In the genomic region with DNA sequence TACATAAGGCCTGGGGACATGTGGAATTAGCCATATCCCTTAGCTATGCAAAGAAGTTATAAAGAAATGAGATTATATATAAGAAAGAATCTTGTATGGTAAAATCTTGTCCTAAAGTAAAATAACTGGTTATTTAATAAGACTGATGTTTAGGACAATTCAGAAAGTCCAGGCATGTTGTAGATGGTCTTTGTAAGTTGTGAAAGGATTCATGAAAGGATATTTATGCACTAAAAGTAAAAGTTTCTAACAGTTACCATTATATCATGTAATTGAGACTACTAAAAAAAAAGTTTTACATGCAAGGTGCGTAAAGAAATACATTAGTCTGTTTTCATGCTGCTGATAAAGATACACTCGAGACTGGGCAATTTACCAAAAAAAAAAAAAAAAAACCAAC, we compare ENCODE assay signal across 1 cellular context.
A peak's percentile ranks its signal among the peaks of the same experiment; 100 is the strongest.
TF ChIP-seq lines count a peak whose summit lies in the region.

No MANE protein-coding gene starts in this region.

TF ChIP-seq in HEK293, 187 proteins besides CTCF, POLR2A, EP300 and RAD21 (continued from another document):
- TF ChIP-seq ZNF518A (tag by site-specific recombination; conservative IDR thresholded peaks at IDR 0.05; ENCODE audit: low read depth) (no peak; the same call in 1 of the 2 replicates), ZNF560 (tag by site-specific recombination; IDR thresholded peaks at IDR 0.05; ENCODE audit: borderline replicate concordance) (no peak), ZNF184 (tag by site-specific recombination; IDR thresholded peaks at IDR 0.05) (no peak), FEZF1 (tag by site-specific recombination; IDR thresholded peaks at IDR 0.05) (no peak), SETDB1 (IDR thresholded peaks at IDR 0.05; ENCODE audit: insufficient read length, low read length) (peak; percentile 98), ZNF513 (tag by site-specific recombination; IDR thresholded peaks at IDR 0.05) (no peak), ZNF157 (tag by site-specific recombination; IDR thresholded peaks at IDR 0.05) (no peak), ZNF701 (tag by site-specific recombination; IDR thresholded peaks at IDR 0.05) (no peak), ZNF645 (tag by site-specific recombination; IDR thresholded peaks at IDR 0.05) (no peak), ZNF624 (tag by site-specific recombination; IDR thresholded peaks at IDR 0.05) (no peak), ZNF558 (tag by site-specific recombination; IDR thresholded peaks at IDR 0.05) (no peak), ZNF404 (tag by site-specific recombination; IDR thresholded peaks at IDR 0.05) (no peak), ZNF280D (tag by site-specific recombination; IDR thresholded peaks at IDR 0.05) (0 out of 2 replicates have a peak, but pooled peaks have one; percentile 34), ZNF311 (tag by site-specific recombination; IDR thresholded peaks at IDR 0.05; ENCODE audit: borderline replicate concordance) (no peak), ZNF48 (tag by site-specific recombination; IDR thresholded peaks at IDR 0.05) (no peak), BCL11B (tag by site-specific recombination; IDR thresholded peaks at IDR 0.05; ENCODE audit: low read depth) (no peak), ZBTB11 (tag by site-specific recombination; conservative IDR thresholded peaks at IDR 0.05; ENCODE audit: low read depth) (no peak), ZNF121 (tag by site-specific recombination; IDR thresholded peaks at IDR 0.05) (no peak), ZNF76 (tag by site-specific recombination; IDR thresholded peaks at IDR 0.05; ENCODE audit: borderline replicate concordance, low read depth) (no peak), ZNF19 (tag by site-specific recombination; IDR thresholded peaks at IDR 0.05; ENCODE audit: low read depth) (no peak), ZNF777 (tag by site-specific recombination; IDR thresholded peaks at IDR 0.05; ENCODE audit: borderline replicate concordance) (no peak), ZNF549 (tag by site-specific recombination; IDR thresholded peaks at IDR 0.05) (peak; percentile 79), ZNF473 (tag by site-specific recombination; IDR thresholded peaks at IDR 0.05) (no peak), SCRT1 (tag by site-specific recombination; IDR thresholded peaks at IDR 0.05; ENCODE audit: borderline replicate concordance) (no peak), ZNF394 (tag by site-specific recombination; IDR thresholded peaks at IDR 0.05; ENCODE audit: borderline replicate concordance) (no peak), ZNF555 (tag by site-specific recombination; conservative IDR thresholded peaks at IDR 0.05) (no peak)
- TF ChIP-seq, protein P1, sequence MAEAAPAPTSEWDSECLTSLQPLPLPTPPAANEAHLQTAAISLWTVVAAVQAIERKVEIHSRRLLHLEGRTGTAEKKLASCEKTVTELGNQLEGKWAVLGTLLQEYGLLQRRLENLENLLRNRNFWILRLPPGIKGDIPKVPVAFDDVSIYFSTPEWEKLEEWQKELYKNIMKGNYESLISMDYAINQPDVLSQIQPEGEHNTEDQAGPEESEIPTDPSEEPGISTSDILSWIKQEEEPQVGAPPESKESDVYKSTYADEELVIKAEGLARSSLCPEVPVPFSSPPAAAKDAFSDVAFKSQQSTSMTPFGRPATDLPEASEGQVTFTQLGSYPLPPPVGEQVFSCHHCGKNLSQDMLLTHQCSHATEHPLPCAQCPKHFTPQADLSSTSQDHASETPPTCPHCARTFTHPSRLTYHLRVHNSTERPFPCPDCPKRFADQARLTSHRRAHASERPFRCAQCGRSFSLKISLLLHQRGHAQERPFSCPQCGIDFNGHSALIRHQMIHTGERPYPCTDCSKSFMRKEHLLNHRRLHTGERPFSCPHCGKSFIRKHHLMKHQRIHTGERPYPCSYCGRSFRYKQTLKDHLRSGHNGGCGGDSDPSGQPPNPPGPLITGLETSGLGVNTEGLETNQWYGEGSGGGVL (tag by site-specific recombination; IDR thresholded peaks at IDR 0.05): no peak
- TF ChIP-seq, protein P2, sequence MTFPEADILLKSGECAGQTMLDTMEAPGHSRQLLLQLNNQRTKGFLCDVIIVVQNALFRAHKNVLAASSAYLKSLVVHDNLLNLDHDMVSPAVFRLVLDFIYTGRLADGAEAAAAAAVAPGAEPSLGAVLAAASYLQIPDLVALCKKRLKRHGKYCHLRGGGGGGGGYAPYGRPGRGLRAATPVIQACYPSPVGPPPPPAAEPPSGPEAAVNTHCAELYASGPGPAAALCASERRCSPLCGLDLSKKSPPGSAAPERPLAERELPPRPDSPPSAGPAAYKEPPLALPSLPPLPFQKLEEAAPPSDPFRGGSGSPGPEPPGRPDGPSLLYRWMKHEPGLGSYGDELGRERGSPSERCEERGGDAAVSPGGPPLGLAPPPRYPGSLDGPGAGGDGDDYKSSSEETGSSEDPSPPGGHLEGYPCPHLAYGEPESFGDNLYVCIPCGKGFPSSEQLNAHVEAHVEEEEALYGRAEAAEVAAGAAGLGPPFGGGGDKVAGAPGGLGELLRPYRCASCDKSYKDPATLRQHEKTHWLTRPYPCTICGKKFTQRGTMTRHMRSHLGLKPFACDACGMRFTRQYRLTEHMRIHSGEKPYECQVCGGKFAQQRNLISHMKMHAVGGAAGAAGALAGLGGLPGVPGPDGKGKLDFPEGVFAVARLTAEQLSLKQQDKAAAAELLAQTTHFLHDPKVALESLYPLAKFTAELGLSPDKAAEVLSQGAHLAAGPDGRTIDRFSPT (tag by site-specific recombination; IDR thresholded peaks at IDR 0.05): no peak
